ENCODE assay signal across 2 cellular contexts in genomic region chr20:58439974-58440767, GRCh38.
TF ChIP-seq lines count a peak whose summit lies in the region.

No MANE protein-coding gene starts in this region.

TF ChIP-seq in IMR-90, 13 proteins besides CTCF, POLR2A, EP300 and RAD21:
- TF ChIP-seq BHLHE40 (IDR thresholded peaks at IDR 0.05; ENCODE audit: low read depth, low read length) (no peak), MAFK (IDR thresholded peaks at IDR 0.05; ENCODE audit: low read depth, low read length) (no peak), MXI1 (IDR thresholded peaks at IDR 0.05; ENCODE audit: borderline replicate concordance, low read depth, low read length) (no peak), RCOR1 (IDR thresholded peaks at IDR 0.05; ENCODE audit: insufficient replicate concordance, low read length) (no peak), MAZ (IDR thresholded peaks at IDR 0.05; ENCODE audit: borderline replicate concordance, low read depth, low read length) (no peak), SMC3 (IDR thresholded peaks at IDR 0.05; ENCODE audit: low read depth, low read length) (no peak)
- TF ChIP-seq, protein P1, sequence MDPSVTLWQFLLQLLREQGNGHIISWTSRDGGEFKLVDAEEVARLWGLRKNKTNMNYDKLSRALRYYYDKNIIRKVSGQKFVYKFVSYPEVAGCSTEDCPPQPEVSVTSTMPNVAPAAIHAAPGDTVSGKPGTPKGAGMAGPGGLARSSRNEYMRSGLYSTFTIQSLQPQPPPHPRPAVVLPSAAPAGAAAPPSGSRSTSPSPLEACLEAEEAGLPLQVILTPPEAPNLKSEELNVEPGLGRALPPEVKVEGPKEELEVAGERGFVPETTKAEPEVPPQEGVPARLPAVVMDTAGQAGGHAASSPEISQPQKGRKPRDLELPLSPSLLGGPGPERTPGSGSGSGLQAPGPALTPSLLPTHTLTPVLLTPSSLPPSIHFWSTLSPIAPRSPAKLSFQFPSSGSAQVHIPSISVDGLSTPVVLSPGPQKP (IDR thresholded peaks at IDR 0.05; ENCODE audit: borderline replicate concordance, low read depth, low read length): no peak

TF ChIP-seq in endothelial cell of umbilical vein, 7 proteins besides CTCF, POLR2A, EP300 and RAD21:
- TF ChIP-seq FOS (IDR thresholded peaks at IDR 0.05; ENCODE audit: borderline replicate concordance, insufficient read depth, low read length) (no peak), POLR2AphosphoS5 (IDR thresholded peaks at IDR 0.05; ENCODE audit: insufficient read depth, low read depth, low read length) (no peak), MYC (IDR thresholded peaks at IDR 0.05; ENCODE audit: low read depth, low read length) (no peak), EZH2 (IDR thresholded peaks at IDR 0.05; ENCODE audit: borderline replicate concordance, low read depth, low read length, severe bottlenecking) (no peak), JUN (IDR thresholded peaks at IDR 0.05; ENCODE audit: borderline replicate concordance, insufficient read depth, insufficient read length, low read depth) (no peak), GATA2 (IDR thresholded peaks at IDR 0.05; ENCODE audit: insufficient read depth, insufficient read length, low read depth, low read length) (no peak)
- TF ChIP-seq, protein P2, sequence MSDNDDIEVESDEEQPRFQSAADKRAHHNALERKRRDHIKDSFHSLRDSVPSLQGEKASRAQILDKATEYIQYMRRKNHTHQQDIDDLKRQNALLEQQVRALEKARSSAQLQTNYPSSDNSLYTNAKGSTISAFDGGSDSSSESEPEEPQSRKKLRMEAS (IDR thresholded peaks at IDR 0.05; ENCODE audit: insufficient read depth, insufficient read length): no peak
